Comparison of ENCODE assay signal across 17 cellular contexts in genomic region chr2:46929612-46930011, GRCh38. TPM values are rescaled to one million over a fixed set of nuclear protein-coding genes. Genes with fewer than 3 reads are reported as not detected.
DNase-seq lines count a peak whose midpoint lies in the region; ATAC-seq and TF ChIP-seq lines count a peak whose summit lies in the region.
"Had no signal": no experiment of that assay in that cellular context is flagged by ENCODE, and none has a peak within 500 bp of the region (broad histone marks: within the 10 kb centered on the region; RNA-seq: fewer than 3 reads in every experiment).

No MANE protein-coding gene starts in this region.

- H3K4me3 ChIP-seq in GM23248, result no peak overlapping the region
- no peak overlapping the region for H3K4me3 ChIP-seq in Karpas-422 (ENCODE audit: low read length)
- H3K4me3 ChIP-seq in RWPE2 (ENCODE audit: severe bottlenecking), result no peak overlapping the region
- H3K4me3 ChIP-seq in osteoblast (ENCODE audit: insufficient read depth, low read length), result no peak overlapping the region
- H3K4me3 ChIP-seq: A549 had no signal

- H3K36me3 ChIP-seq in GM23248 (ENCODE audit: low read depth) (0 out of 2 replicates have a peak, but pooled peaks cover 4% of the 10 kb centered on the region), Karpas-422 (ENCODE audit: insufficient read depth, low read length) (no peaks in the 10 kb centered on the region), RWPE2 (ENCODE audit: low read depth) (0 out of 2 replicates have a peak, but pooled peaks cover 9% of the 10 kb centered on the region), osteoblast (ENCODE audit: insufficient read depth, low read length) (no peaks in the 10 kb centered on the region)
- H3K36me3 ChIP-seq: BE2C had no signal

- DNase-seq in GM23248, result peak; percentile 41
- DNase-seq in Karpas-422, result peak; percentile 28
- DNase-seq in RWPE2 (ENCODE audit: low spot score), result no peak
- peak; percentile 77 for DNase-seq in osteoblast (ENCODE audit: insufficient read length, low spot score, missing footprints)
- no peak for DNase-seq in T-helper 17 cell
- DNase-seq: BE2C; CD4-positive, alpha-beta memory T cell; DND-41; GOT3; H9; IMR-90; KBM-7 had no signal

- H4K20me1 ChIP-seq in GM23248 (ENCODE audit: insufficient read depth) (no peaks in the 10 kb centered on the region), Karpas-422 (ENCODE audit: insufficient read depth, low read depth, low read length) (no peaks in the 10 kb centered on the region), osteoblast (ENCODE audit: insufficient read depth, low read length) (no peaks in the 10 kb centered on the region)

- ATAC-seq in RWPE2 (ENCODE audit: low read depth) (peak; percentile 81), HG03108 (IDR thresholded peaks at IDR 0.05; ENCODE audit: unreplicated experiment) (no peak), T-helper 17 cell (no peak)
- no peak for ATAC-seq in activated CD4-positive, CD25-positive, alpha-beta regulatory T cell treated with anti-CD3 and anti-CD28 coated beads, Interleukin-2, amount 50 U/mL, for 24 hours
- ATAC-seq: A549 had no signal

- no peak overlapping the region for H3K4me3 Mint-ChIP-seq in T-helper 17 cell
- H3K4me3 Mint-ChIP-seq: CD4-positive, alpha-beta memory T cell; H9 had no signal

- H3K9ac ChIP-seq in GM23248, result no peak overlapping the region
- no peak overlapping the region for H3K9ac ChIP-seq in Karpas-422 (ENCODE audit: low read length)

- 0 out of 2 replicates have a peak, but pooled peaks cover 7% of the 10 kb centered on the region for H3F3A ChIP-seq in GM23248 (ENCODE audit: insufficient read depth)

- H2AFZ ChIP-seq in GM23248 (no peak overlapping the region), Karpas-422 (ENCODE audit: low read length) (no peak overlapping the region), osteoblast (ENCODE audit: low read length) (no peak overlapping the region)

- H3K4me2 ChIP-seq in GM23248 (ENCODE audit: unreplicated experiment) (no peak overlapping the region), Karpas-422 (ENCODE audit: low read depth, low read length, poor library complexity, severe bottlenecking) (no peak overlapping the region), osteoblast (ENCODE audit: insufficient read depth, low read length) (no peak overlapping the region)
- H3K4me2 ChIP-seq: A549 had no signal

- no peak overlapping the region for H3K27ac Mint-ChIP-seq in T-helper 17 cell
- H3K27ac Mint-ChIP-seq: CD4-positive, alpha-beta memory T cell; H9 had no signal

- in situ Hi-C loops in GM23248 (cut with MboI), result no loop called here

- H3K4me1 ChIP-seq in GM23248 (ENCODE audit: insufficient read depth) (no peaks in the 10 kb centered on the region), Karpas-422 (ENCODE audit: low read length) (no peaks in the 10 kb centered on the region), RWPE2 (ENCODE audit: insufficient read depth, poor library complexity, severe bottlenecking) (peaks cover 3% of the 10 kb centered on the region), osteoblast (ENCODE audit: insufficient read depth, low read length) (peaks cover 3% of the 10 kb centered on the region)
- H3K4me1 ChIP-seq: A549, BE2C had no signal

- H3K9me3 ChIP-seq in GM23248 (ENCODE audit: low read depth) (peaks cover 7% of the 10 kb centered on the region), Karpas-422 (ENCODE audit: low read length) (peaks cover 6% of the 10 kb centered on the region; the same call in 1 of the 2 replicates), RWPE2 (ENCODE audit: severe bottlenecking) (peaks cover 2% of the 10 kb centered on the region), osteoblast (ENCODE audit: low read depth, low read length) (peaks cover 5% of the 10 kb centered on the region), T-helper 17 cell (ENCODE audit: control insufficient read depth, low read length, poor library complexity, severe bottlenecking) (no peaks in the 10 kb centered on the region)
- H3K9me3 ChIP-seq: BE2C had no signal

- H3K27me3 ChIP-seq in GM23248 (replicated peaks; ENCODE audit: insufficient read depth), result no peaks in the 10 kb centered on the region
- H3K27me3 ChIP-seq in Karpas-422 (ENCODE audit: low read length), result no peaks in the 10 kb centered on the region
- no peaks in the 10 kb centered on the region for H3K27me3 ChIP-seq in RWPE2 (ENCODE audit: insufficient read depth, poor library complexity, severe bottlenecking)
- H3K27me3 ChIP-seq in osteoblast (ENCODE audit: insufficient read depth, low read length), result no peaks in the 10 kb centered on the region
- H3K27me3 ChIP-seq: BE2C had no signal

- TF ChIP-seq CTCF in RWPE2 (IDR thresholded peaks at IDR 0.05; ENCODE audit: poor library complexity, severe bottlenecking) (no peak), osteoblast (IDR thresholded peaks at IDR 0.05; ENCODE audit: extremely low read depth, low read depth, low read length) (no peak)

- no peaks in the 10 kb centered on the region; the same call in 1 of the 2 replicates for H3K79me2 ChIP-seq in GM23248 (ENCODE audit: insufficient read depth)
- H3K79me2 ChIP-seq in Karpas-422 (ENCODE audit: low read length), result no peaks in the 10 kb centered on the region
- no peaks in the 10 kb centered on the region for H3K79me2 ChIP-seq in osteoblast (ENCODE audit: insufficient read depth, low read length)

- no peaks in the 10 kb centered on the region for H3K27me3 Mint-ChIP-seq in T-helper 17 cell
- H3K27me3 Mint-ChIP-seq: CD4-positive, alpha-beta memory T cell had no signal

- H3K36me3 Mint-ChIP-seq in T-helper 17 cell (ENCODE audit: low read depth), result peaks cover 3% of the 10 kb centered on the region

- peaks cover 6% of the 10 kb centered on the region for H3K4me1 Mint-ChIP-seq in T-helper 17 cell

- no peak overlapping the region for H3K27ac ChIP-seq in GM23248
- no peak overlapping the region for H3K27ac ChIP-seq in Karpas-422 (ENCODE audit: low read length)
- H3K27ac ChIP-seq in RWPE2 (ENCODE audit: poor library complexity, severe bottlenecking), result no peak overlapping the region
- H3K27ac ChIP-seq in osteoblast (ENCODE audit: low read depth, low read length), result no peak overlapping the region
- H3K27ac ChIP-seq: A549, C4-2B, HL-60 had no signal

- 91 to 98% methylated on average over 1 of the region's 1 CpG for WGBS in GM23248 (ENCODE audit: low coverage in 1 of 2, low lambda C conversion rate in 2 of 2, missing lambda C conversion rate in 2 of 2), 2 experiments

- no peaks in the 10 kb centered on the region for H3K9me2 ChIP-seq in GM23248 (ENCODE audit: insufficient read depth)
- H3K9me2 ChIP-seq in Karpas-422 (replicated peaks; ENCODE audit: insufficient read depth, low read length), result no peaks in the 10 kb centered on the region

RNA-seq across cellular contexts. Expression of gene TTC7A, which starts 11.4 kb away (rescaled TPM):
- total RNA-seq in GM23248 (2014; rRNA removed; shearing (Covaris generic)), result 51.2 and 61.1 TPM in 2 replicates
- 16.1 and 17.7 TPM in 2 replicates for polyA plus RNA-seq in GM23248 (2016; fragmentation: Nextera tagmentation; extraction: Ambion mirVana)
- total RNA-seq in Karpas-422 (2014; rRNA removed; shearing (Covaris generic); ENCODE audit: low replicate concordance), result 53.7 and 54.6 TPM in 2 replicates
- total RNA-seq in osteoblast, result 41.0 and 44.5 TPM in 2 replicates
- total RNA-seq in T-helper 17 cell, result 10 to 100 TPM; 56.3 to 63.0 TPM

RNA-seq across cellular contexts. Expression of gene MCFD2, which starts 14.0 kb away (rescaled TPM):
- total RNA-seq in GM23248 (2014; rRNA removed; shearing (Covaris generic)), result 310 and 329 TPM in 2 replicates
- 298 and 303 TPM in 2 replicates for polyA plus RNA-seq in GM23248 (2016; fragmentation: Nextera tagmentation; extraction: Ambion mirVana)
- total RNA-seq in Karpas-422 (2014; rRNA removed; shearing (Covaris generic); ENCODE audit: low replicate concordance), result 37.8 and 47.6 TPM in 2 replicates
- total RNA-seq in osteoblast (136 and 185 TPM in 2 replicates), T-helper 17 cell (10 to 100 TPM; 29.0 to 41.9 TPM)

Comparison
In these comparisons a context has a peak if more than half of its experiments do, and no peak if none do; other contexts are left out.
1. DNase-seq: peak in GM23248 (single experiment), Karpas-422 (single experiment) and osteoblast (single experiment); none in RWPE2 (single experiment) and T-helper 17 cell (0 of 3).